Comparison of ENCODE assay signal across 8 cellular contexts in the genomic region with DNA sequence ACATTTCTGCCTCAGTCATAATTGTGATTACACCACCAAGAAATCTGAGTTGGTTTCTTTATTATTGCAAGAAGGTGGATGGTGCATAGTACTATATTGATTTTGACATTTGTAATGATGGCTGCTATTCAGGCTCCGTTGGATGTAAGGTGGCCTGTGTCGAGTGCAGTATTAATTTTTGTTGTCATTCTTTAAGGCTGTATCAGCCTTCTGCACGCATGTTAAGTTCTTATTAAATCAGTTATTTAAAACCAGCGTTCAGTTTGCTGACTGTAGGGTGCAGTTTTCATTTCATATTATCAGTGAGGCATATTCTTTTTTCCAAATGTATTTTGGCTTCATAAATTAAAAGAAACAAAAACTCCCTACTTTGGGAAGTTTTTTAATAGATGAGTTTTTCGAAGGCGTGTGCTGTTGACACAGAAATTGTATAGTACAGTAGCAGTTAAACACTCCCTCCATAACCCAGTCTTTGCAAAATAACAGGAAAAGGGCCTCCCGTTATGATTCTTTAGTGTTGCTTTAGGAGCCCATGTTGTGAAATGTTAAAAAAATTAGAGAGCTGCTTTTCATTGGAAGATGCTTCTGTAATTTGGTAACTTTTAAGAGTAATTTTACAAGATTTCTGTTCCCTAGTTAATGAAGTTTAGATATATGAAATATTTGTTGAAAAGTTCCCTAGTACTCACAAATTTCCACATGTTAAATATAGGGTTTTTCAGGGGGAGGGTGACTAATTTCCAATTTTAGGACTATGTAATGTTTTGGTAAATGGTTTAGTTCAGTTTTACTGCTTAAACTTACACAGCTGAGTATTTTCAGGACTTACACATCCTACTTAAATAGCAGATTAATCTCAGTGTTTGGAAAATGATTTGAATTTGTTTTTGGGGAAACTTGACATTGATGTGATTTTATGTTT. TPM values are rescaled to one million over a fixed set of nuclear protein-coding genes. Genes with fewer than 3 reads are reported as not detected.
DNase-seq lines count a peak whose midpoint lies in the region; ATAC-seq and TF ChIP-seq lines count a peak whose summit lies in the region.

No MANE protein-coding gene starts in this region.

- H3K4me2 ChIP-seq in osteoblast (ENCODE audit: insufficient read depth, low read length): peak overlapping the region; percentile 99

- H3K27ac Mint-ChIP-seq in CD8-positive, alpha-beta memory T cell: peak overlapping the region in 3 of 8 donors; percentile 17 to 67 (median 26)
- H3K27ac Mint-ChIP-seq in effector memory CD8-positive, alpha-beta T cell: no peak overlapping the region

- peak overlapping the region; percentile 61 to 86 (median 77) for H3K4me3 Mint-ChIP-seq in CD8-positive, alpha-beta memory T cell
- H3K4me3 Mint-ChIP-seq in effector memory CD8-positive, alpha-beta T cell: peak overlapping the region; percentile 52 to 92

- TF ChIP-seq CTCF in osteoblast (IDR thresholded peaks at IDR 0.05; ENCODE audit: extremely low read depth, low read depth, low read length): no peak

- H3K27ac ChIP-seq in CD8-positive, alpha-beta memory T cell (ENCODE audit: low read depth, low read length): no peak overlapping the region
- H3K27ac ChIP-seq in osteoblast (ENCODE audit: low read depth, low read length): peak overlapping the region; percentile 94

- no peak for DNase-seq in CD8-positive, alpha-beta memory T cell
- DNase-seq in NCI-H69 (lab: John Stamatoyannopoulos, UW) (peak; percentile 34), osteoblast (ENCODE audit: insufficient read length, low spot score, missing footprints) (peak; percentile 52), NCI-H1105 treated with DMSO at 0.1 percent for 48 hours (lab: John Stamatoyannopoulos, UW) (no peak), HEK293T (ENCODE audit: extremely low spot score) (no peak), NCI-H1930 (lab: John Stamatoyannopoulos, UW) (no peak)
- DNase-seq in effector memory CD8-positive, alpha-beta T cell: no peak

- H3K27me3 ChIP-seq in CD8-positive, alpha-beta memory T cell (ENCODE audit: insufficient read depth, low read length, poor library complexity, severe bottlenecking): no peaks in the 10 kb centered on the region
- H3K27me3 ChIP-seq in osteoblast (ENCODE audit: insufficient read depth, low read length): no peaks in the 10 kb centered on the region

- H3K9me3 Mint-ChIP-seq in CD8-positive, alpha-beta memory T cell: no peaks in the 10 kb centered on the region
- no peaks in the 10 kb centered on the region for H3K9me3 Mint-ChIP-seq in effector memory CD8-positive, alpha-beta T cell

- H3K4me1 Mint-ChIP-seq in CD8-positive, alpha-beta memory T cell: peaks cover 26 to 47% (median 35%) of the 10 kb centered on the region in 3 donors
- H3K4me1 Mint-ChIP-seq in effector memory CD8-positive, alpha-beta T cell (ENCODE audit: low read depth in 2 of 2): peaks cover 11 to 16% of the 10 kb centered on the region in 2 donors

- H3K4me1 ChIP-seq in CD8-positive, alpha-beta memory T cell (ENCODE audit: insufficient read depth, low read length): peaks cover 19% of the 10 kb centered on the region
- H3K4me1 ChIP-seq in osteoblast (ENCODE audit: insufficient read depth, low read length): peaks cover 26% of the 10 kb centered on the region

- H3K36me3 ChIP-seq in CD8-positive, alpha-beta memory T cell (ENCODE audit: insufficient read depth, low read length): no peaks in the 10 kb centered on the region
- H3K36me3 ChIP-seq in osteoblast (ENCODE audit: insufficient read depth, low read length): no peaks in the 10 kb centered on the region

- CTCF ChIA-PET in CD8-positive, alpha-beta memory T cell (lab: Charles Lee): no interaction called here
- CTCF ChIA-PET in HEK293T (lab: Yijun Ruan, JAX): no interaction called here

- POLR2A ChIA-PET in CD8-positive, alpha-beta memory T cell (lab: Charles Lee): interaction anchor here (0.5 kb wide), 1 partner anchor 199 kb away, joined by 3 read pairs; no protein-coding TSS in a partner anchor
- POLR2A ChIA-PET in HEK293T (lab: Yijun Ruan, JAX): no interaction called here

- H3K27me3 Mint-ChIP-seq in CD8-positive, alpha-beta memory T cell: peaks cover 5 to 7% of the 10 kb centered on the region in 2 donors
- peaks cover 0 to 15% of the 10 kb centered on the region in 2 donors for H3K27me3 Mint-ChIP-seq in effector memory CD8-positive, alpha-beta T cell

- no peaks in the 10 kb centered on the region for H3K9me3 ChIP-seq in CD8-positive, alpha-beta memory T cell (ENCODE audit: low read length)
- H3K9me3 ChIP-seq in osteoblast (ENCODE audit: low read depth, low read length): no peaks in the 10 kb centered on the region

- peaks cover 0 to 3% (median 0%) of the 10 kb centered on the region in 3 donors for H3K36me3 Mint-ChIP-seq in CD8-positive, alpha-beta memory T cell
- no peaks in the 10 kb centered on the region for H3K36me3 Mint-ChIP-seq in effector memory CD8-positive, alpha-beta T cell (ENCODE audit: insufficient read depth)

- H3K4me3 ChIP-seq in CD8-positive, alpha-beta memory T cell (ENCODE audit: low read length): peak overlapping the region; percentile 51
- peak overlapping the region; percentile 94 for H3K4me3 ChIP-seq in osteoblast (ENCODE audit: insufficient read depth, low read length)

- H3K79me2 ChIP-seq in osteoblast (ENCODE audit: insufficient read depth, low read length): peaks cover 64% of the 10 kb centered on the region

- ATAC-seq in effector memory CD8-positive, alpha-beta T cell (replicated peaks): no peak
- ATAC-seq in HG03565 (IDR thresholded peaks at IDR 0.05; ENCODE audit: unreplicated experiment): no peak

- H4K20me1 ChIP-seq in osteoblast (ENCODE audit: insufficient read depth, low read length): peaks cover 50% of the 10 kb centered on the region

- H2AFZ ChIP-seq in osteoblast (ENCODE audit: low read length): no peak overlapping the region

TF ChIP-seq in HEK293T, 16 proteins besides CTCF, POLR2A, EP300 and RAD21:
- no peak for TF ChIP-seq HDGF (IDR thresholded peaks at IDR 0.05; ENCODE audit: borderline replicate concordance)
- no peak for TF ChIP-seq ZNF384 (IDR thresholded peaks at IDR 0.05)
- no peak for TF ChIP-seq SUZ12 (IDR thresholded peaks at IDR 0.05)
- no peak for TF ChIP-seq L3MBTL2 (conservative IDR thresholded peaks at IDR 0.05)
- no peak for TF ChIP-seq SP1 (IDR thresholded peaks at IDR 0.05)
- TF ChIP-seq NFRKB (IDR thresholded peaks at IDR 0.05): no peak
- TF ChIP-seq, protein P1, sequence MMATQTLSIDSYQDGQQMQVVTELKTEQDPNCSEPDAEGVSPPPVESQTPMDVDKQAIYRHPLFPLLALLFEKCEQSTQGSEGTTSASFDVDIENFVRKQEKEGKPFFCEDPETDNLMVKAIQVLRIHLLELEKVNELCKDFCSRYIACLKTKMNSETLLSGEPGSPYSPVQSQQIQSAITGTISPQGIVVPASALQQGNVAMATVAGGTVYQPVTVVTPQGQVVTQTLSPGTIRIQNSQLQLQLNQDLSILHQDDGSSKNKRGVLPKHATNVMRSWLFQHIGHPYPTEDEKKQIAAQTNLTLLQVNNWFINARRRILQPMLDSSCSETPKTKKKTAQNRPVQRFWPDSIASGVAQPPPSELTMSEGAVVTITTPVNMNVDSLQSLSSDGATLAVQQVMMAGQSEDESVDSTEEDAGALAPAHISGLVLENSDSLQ (IDR thresholded peaks at IDR 0.05): no peak
- no peak for TF ChIP-seq LEF1 (IDR thresholded peaks at IDR 0.05; ENCODE audit: borderline replicate concordance)
- TF ChIP-seq ELF4 (IDR thresholded peaks at IDR 0.05): no peak
- no peak for TF ChIP-seq ARNT (IDR thresholded peaks at IDR 0.05)
- no peak for TF ChIP-seq BHLHE40 (IDR thresholded peaks at IDR 0.05; ENCODE audit: borderline replicate concordance)
- TF ChIP-seq TARDBP (IDR thresholded peaks at IDR 0.05): no peak
- TF ChIP-seq CTBP1 (IDR thresholded peaks at IDR 0.05; ENCODE audit: borderline replicate concordance): no peak
- TF ChIP-seq FOXA1 (IDR thresholded peaks at IDR 0.05): no peak
- TF ChIP-seq FOXK2 (IDR thresholded peaks at IDR 0.05): no peak
- TF ChIP-seq FOXM1 (IDR thresholded peaks at IDR 0.05; ENCODE audit: borderline replicate concordance): no peak

RNA-seq across cellular contexts. Expression of a gene that starts 1.9 kb away (rescaled TPM):
- total RNA-seq in CD8-positive, alpha-beta memory T cell: 1 to 10 TPM; 2.7 to 3.1 TPM
- 0.35 TPM for polyA plus RNA-seq in CD8-positive, alpha-beta memory T cell
- total RNA-seq in osteoblast: 50.3 and 55.7 TPM in 2 replicates

Comparison
In these comparisons a context has a peak if more than half of its experiments do, and no peak if none do; other contexts are left out.
1. DNase-seq: peak in NCI-H69 (single experiment) and osteoblast (single experiment); none in CD8-positive, alpha-beta memory T cell (0 of 5), effector memory CD8-positive, alpha-beta T cell (0 of 3), NCI-H1105 treated with DMSO at 0.1 percent for 48 hours (single experiment), HEK293T (single experiment) and NCI-H1930 (0 of 2).
2. RNA of a gene that starts 1.9 kb away (total RNA-seq): 50.3 to 55.7 TPM in osteoblast; 2.7 to 3.1 TPM in CD8-positive, alpha-beta memory T cell; every median in the first group is over 10 times any median in the second.